In genomic region chr6:151451417-151451949, GRCh38 we compare ENCODE assay signal across 8 cellular contexts. TPM values are rescaled to one million over a fixed set of nuclear protein-coding genes. Genes with fewer than 3 reads are reported as not detected.
A peak's percentile ranks its signal among the peaks of the same experiment; 100 is the strongest.
DNase-seq lines count a peak whose midpoint lies in the region; ATAC-seq, FAIRE-seq and TF ChIP-seq lines count a peak whose summit lies in the region.

No MANE protein-coding gene starts in this region.

- peak overlapping the region; percentile 94 for H3K27ac Mint-ChIP-seq in stimulated activated naive CD8-positive, alpha-beta T cell treated with anti-CD3 and anti-CD28 coated beads, Interleukin-15, Interleukin-2, amounts not matched to agents 100 ng/mL and 50 ng/mL, for 24 hours

- peak; percentile 35 for FAIRE-seq in K562 (lab: Jason Lieb, UNC)

- H3K4me1 ChIP-seq in K562 (replicated peaks in 1 of 2; ENCODE audit: control insufficient read depth in 2 of 2, insufficient read depth in 2 of 2, low read length in 2 of 2) (peaks cover 0 to 7% of the 10 kb centered on the region in 2 experiments; a peak in 4 of 5 replicates), mesodermal cell (ENCODE audit: control insufficient read depth, insufficient read depth, low read length, poor library complexity, severe bottlenecking) (peaks cover 2% of the 10 kb centered on the region)

- TF ChIP-seq EP300 in K562 (IDR thresholded peaks at IDR 0.05; ENCODE audit: low read length) = no peak

- intact Hi-C loops in K562 (cut with micrococcal nuclease) = loop anchor here (5.0 kb wide), 1 partner anchor 1531 kb away; the partner anchor contains the start of gene FBXO5

- in situ Hi-C loops in K562 (cut with MboI) = no loop called here

- TF ChIP-seq CTCF in K562 (IDR thresholded peaks at IDR 0.05 in 2 of 3, conservative IDR thresholded peaks at IDR 0.05 in 1 of 3; ENCODE audit: insufficient read depth in 2 of 3, low read depth in 1 of 3, low read length in 3 of 3) = no peak

- H3K36me3 ChIP-seq in K562 (ENCODE audit: control insufficient read depth, insufficient read depth, low read length) (peaks cover 13% of the 10 kb centered on the region), mesodermal cell (ENCODE audit: control insufficient read depth, insufficient read depth, low read length) (no peaks in the 10 kb centered on the region)

- peak overlapping the region; percentile 99 for H3K4me3 Mint-ChIP-seq in stimulated activated naive CD8-positive, alpha-beta T cell treated with anti-CD3 and anti-CD28 coated beads, Interleukin-15, Interleukin-2, amounts not matched to agents 100 ng/mL and 50 ng/mL, for 24 hours

- H3K27ac ChIP-seq in K562 (ENCODE audit: extremely low read depth, low read depth, low read length) (peak overlapping the region; percentile 78), mesodermal cell (ENCODE audit: low read depth, low read length, severe bottlenecking) (peak overlapping the region; percentile 87)

- H3K27me3 Mint-ChIP-seq in stimulated activated naive CD8-positive, alpha-beta T cell treated with anti-CD3 and anti-CD28 coated beads, Interleukin-15, Interleukin-2, amounts not matched to agents 100 ng/mL and 50 ng/mL, for 24 hours = no peaks in the 10 kb centered on the region

- WGBS in K562 (ENCODE audit: insufficient coverage, low coverage, missing lambda C conversion rate) = under 1% methylated on average over 22 of the region's 22 CpGs
- WGBS in mesodermal cell (ENCODE audit: insufficient coverage in 2 of 2), 2 experiments = 4% methylated on average over 17 to 21 of the region's 22 CpGs

- H3K4me1 Mint-ChIP-seq in stimulated activated naive CD8-positive, alpha-beta T cell treated with anti-CD3 and anti-CD28 coated beads, Interleukin-15, Interleukin-2, amounts not matched to agents 100 ng/mL and 50 ng/mL, for 24 hours (ENCODE audit: low read depth) = peaks cover 38% of the 10 kb centered on the region

- peak overlapping the region; percentile 95 for H2AFZ ChIP-seq in K562 (ENCODE audit: low read depth, low read length)

- H3K79me2 ChIP-seq in K562 (ENCODE audit: control insufficient read depth, insufficient read depth, low read length) = peaks cover 56% of the 10 kb centered on the region

- no peak for ATAC-seq in stimulated activated naive CD8-positive, alpha-beta T cell treated with anti-CD3 and anti-CD28 coated beads, Interleukin-15, Interleukin-2, amounts not matched to agents 100 U/mL and 50 U/mL, for 24 hours
- ATAC-seq in K562 = no peak
- no peak for ATAC-seq in GM18505 (IDR thresholded peaks at IDR 0.05; ENCODE audit: unreplicated experiment)
- ATAC-seq in GM21423 (IDR thresholded peaks at IDR 0.05; ENCODE audit: unreplicated experiment) = no peak

- H3K4me3 ChIP-seq in K562 = peak overlapping the region; percentile 75
- peak overlapping the region; percentile 68 for H3K4me3 ChIP-seq in mesodermal cell (ENCODE audit: extremely low read depth, insufficient read depth, low read length, poor library complexity, severe bottlenecking)

- peak overlapping the region; percentile 91 to 93 for H3K9ac ChIP-seq in K562 (ENCODE audit: insufficient read depth in 1 of 2, low read depth in 2 of 2, low read length in 2 of 2)

- BruUV-seq in K562 (replicated peaks; lab: Mats Ljungman, UMichigan) = TSS peak; percentile 84

- no peaks in the 10 kb centered on the region for H3K27me3 ChIP-seq in K562 (ENCODE audit: control insufficient read depth in 2 of 2, insufficient read depth in 2 of 2, low read length in 2 of 2)

- no peaks in the 10 kb centered on the region for H4K20me1 ChIP-seq in K562 (replicated peaks; ENCODE audit: control insufficient read depth, insufficient read depth, low read length)

- DNase-seq in stimulated activated naive CD8-positive, alpha-beta T cell treated with anti-CD3 and anti-CD28 coated beads, Interleukin-15, Interleukin-2, amounts not matched to agents 100 U/mL and 50 U/mL, for 24 hours = no peak
- no peak for DNase-seq in K562 (ENCODE audit: extremely low read depth in 1 of 4, low spot score in 3 of 4)
- DNase-seq in cerebellar cortex (ENCODE audit: low spot score) = no peak
- DNase-seq in RKO (ENCODE audit: low spot score) = no peak

- peak overlapping the region; percentile 91 for H3K4me2 ChIP-seq in K562 (ENCODE audit: insufficient read depth, low read length)

- TF ChIP-seq POLR2A in K562 (conservative IDR thresholded peaks at IDR 0.05) (no peak), GM18505 (IDR thresholded peaks at IDR 0.05; ENCODE audit: borderline replicate concordance, extremely low read depth, insufficient read depth, insufficient read length) (no peak)

- peaks cover 19% of the 10 kb centered on the region for H3K36me3 Mint-ChIP-seq in stimulated activated naive CD8-positive, alpha-beta T cell treated with anti-CD3 and anti-CD28 coated beads, Interleukin-15, Interleukin-2, amounts not matched to agents 100 ng/mL and 50 ng/mL, for 24 hours (ENCODE audit: low read depth)

- H3K9me1 ChIP-seq in K562 (ENCODE audit: control insufficient read depth, insufficient read depth, low read length) = no peaks in the 10 kb centered on the region

- POLR2A ChIA-PET in K562 (lab: Yijun Ruan, JAX) = interaction anchor here (0.7 to 2.0 kb wide), 7 partner anchors 9 to 1124 kb away, joined by 3 to 18 read pairs (median 5); no protein-coding TSS in a partner anchor

- no peak for TF ChIP-seq RAD21 in K562 (CRISPR knock-in tag; conservative IDR thresholded peaks at IDR 0.05 in 1 of 2, IDR thresholded peaks at IDR 0.05 in 1 of 2)

- H3K9me3 ChIP-seq in K562 (replicated peaks; ENCODE audit: control insufficient read depth, insufficient read depth, low read depth, low read length) = no peaks in the 10 kb centered on the region
- H3K9me3 ChIP-seq in mesodermal cell (ENCODE audit: control insufficient read depth, low read length) = no peaks in the 10 kb centered on the region

- H3K9me3 Mint-ChIP-seq in stimulated activated naive CD8-positive, alpha-beta T cell treated with anti-CD3 and anti-CD28 coated beads, Interleukin-15, Interleukin-2, amounts not matched to agents 100 ng/mL and 50 ng/mL, for 24 hours = no peaks in the 10 kb centered on the region

- CTCF ChIA-PET in K562 (lab: Yijun Ruan, JAX; ENCODE audit: low intra/inter-chr PET ratio) = no interaction called here

TF ChIP-seq in K562, 482 proteins besides CTCF, POLR2A, EP300 and RAD21 (continues in another document):
- TF ChIP-seq ZNF395 (CRISPR knock-in tag; IDR thresholded peaks at IDR 0.05) = no peak

RNA-seq across cellular contexts. Expression of gene RMND1, which starts 0.4 kb away (rescaled TPM):
- total RNA-seq in K562 (2011; cell fraction: chromatin; rRNA removed; ENCODE audit: low replicate concordance) = 40.6 and 86.4 TPM in 2 replicates
- total RNA-seq in K562 (2011; cell fraction: nucleolus; rRNA removed) = 24.5 and 31.5 TPM in 2 replicates
- total RNA-seq in K562 (2011; cell fraction: nucleoplasm; rRNA removed) = 40.5 and 43.6 TPM in 2 replicates
- total RNA-seq in K562 (2014; rRNA removed) (27.8 and 29.6 TPM in 2 replicates), K562 (2014; rRNA removed; fragmentation: Illumina TruSeq; extraction: Trizol) (47.8 and 51.5 TPM in 2 replicates), K562 (2015; rRNA removed; fragmentation: Illumina TruSeq; extraction: Trizol) (42.9 and 45.2 TPM in 2 replicates), K562 (2021) (25.2 and 26.9 TPM in 2 replicates)
- polyA plus RNA-seq in K562 (2011; rRNA removed) (26.7 and 33.3 TPM in 2 replicates), K562 (2014; fragmentation: Illumina TruSeq; extraction: Trizol) (37.2 and 42.6 TPM in 2 replicates), K562 (2014; fragmentation: Nextera tagmentation; extraction: Ambion mirVana) (10 to 100 TPM; 36.2 to 38.4 TPM), K562 (2014; rRNA removed) (32.2 and 35.1 TPM in 2 replicates)
- 8.1 and 14.3 TPM in 2 replicates for polyA plus RNA-seq in K562 (2011; cell fraction: cytosol; rRNA removed)
- polyA plus RNA-seq in K562 (2011; cell fraction: nucleus; rRNA removed) = 8.1 and 8.3 TPM in 2 replicates
- polyA plus RNA-seq in K562 (2012) = 25.7 and 41.6 TPM in 2 replicates
- 50.2 and 53.2 TPM in 2 replicates for polyA minus RNA-seq in K562 (2011; rRNA and poly(A)+ RNA removed)
- polyA minus RNA-seq in K562 (2011; cell fraction: cytosol; rRNA and poly(A)+ RNA removed) = 13.4 and 19.6 TPM in 2 replicates
- polyA minus RNA-seq in K562 (2011; cell fraction: nucleus; rRNA and poly(A)+ RNA removed) = 23.3 and 31.4 TPM in 2 replicates
- polyA plus RNA-seq in mesodermal cell (2013, experiment 1 of 2) = 26.2 TPM
- polyA plus RNA-seq in mesodermal cell (2013, experiment 2 of 2) = 21.9 TPM

RNA-seq across cellular contexts. Expression of gene CCDC170, which starts 42.3 kb away (rescaled TPM):
- 0.67 TPM in 1 of 2 replicates, not detected in the other for total RNA-seq in K562 (2011; cell fraction: chromatin; rRNA removed; ENCODE audit: low replicate concordance)
- total RNA-seq in K562 (2011; cell fraction: nucleolus; rRNA removed) = not detected in 2 replicates
- total RNA-seq in K562 (2011; cell fraction: nucleoplasm; rRNA removed) = not detected in 2 replicates
- total RNA-seq in K562 (2014; rRNA removed) = 0.05 TPM in 1 of 2 replicates, not detected in the other
- not detected in 2 replicates for total RNA-seq in K562 (2014; rRNA removed; fragmentation: Illumina TruSeq; extraction: Trizol)
- total RNA-seq in K562 (2015; rRNA removed; fragmentation: Illumina TruSeq; extraction: Trizol) = 0.18 TPM in 1 of 2 replicates, not detected in the other
- total RNA-seq in K562 (2021) = not detected in 2 replicates
- not detected in 2 replicates for polyA plus RNA-seq in K562 (2011; rRNA removed)
- polyA plus RNA-seq in K562 (2011; cell fraction: cytosol; rRNA removed) = not detected in 2 replicates
- not detected in 2 replicates for polyA plus RNA-seq in K562 (2011; cell fraction: nucleus; rRNA removed)
- 0.03 TPM in 1 of 2 replicates, not detected in the other for polyA plus RNA-seq in K562 (2012)
- not detected in 2 replicates for polyA plus RNA-seq in K562 (2014; fragmentation: Illumina TruSeq; extraction: Trizol)
- not detected for polyA plus RNA-seq in K562 (2014; fragmentation: Nextera tagmentation; extraction: Ambion mirVana)
- 0.01 TPM in 1 of 2 replicates, not detected in the other for polyA plus RNA-seq in K562 (2014; rRNA removed)
- 0.32 TPM in 1 of 2 replicates, not detected in the other for polyA minus RNA-seq in K562 (2011; rRNA and poly(A)+ RNA removed)
- not detected in 2 replicates for polyA minus RNA-seq in K562 (2011; cell fraction: cytosol; rRNA and poly(A)+ RNA removed)
- not detected in 2 replicates for polyA minus RNA-seq in K562 (2011; cell fraction: nucleus; rRNA and poly(A)+ RNA removed)
- 0.22 TPM for polyA plus RNA-seq in mesodermal cell (2013, experiment 1 of 2)
- 0.56 TPM for polyA plus RNA-seq in mesodermal cell (2013, experiment 2 of 2)
